ENCODE assay signal across 9 cellular contexts in the genomic region with DNA sequence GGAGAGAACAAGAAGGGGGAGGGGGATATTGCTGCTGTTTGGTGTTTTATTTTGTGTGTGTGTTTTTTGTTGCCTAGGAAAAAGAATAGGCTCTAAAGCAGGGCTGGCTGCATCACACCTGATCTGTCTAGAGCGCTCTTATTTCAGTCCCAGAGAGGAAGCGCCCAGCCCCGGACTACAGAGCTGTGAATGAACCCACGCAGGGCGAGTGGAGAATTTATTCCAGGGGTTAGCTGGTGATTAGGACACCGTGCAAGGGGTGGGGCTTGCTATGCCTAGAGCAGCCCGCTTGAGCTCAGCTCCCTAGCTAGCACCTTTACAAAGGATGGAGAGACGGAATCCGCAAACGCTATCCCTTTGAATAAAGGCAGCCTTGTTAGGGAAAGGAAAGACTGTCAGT. TPM values are rescaled to one million over a fixed set of nuclear protein-coding genes. Genes with fewer than 3 reads are reported as not detected.
DNase-seq lines count a peak whose midpoint lies in the region; ATAC-seq and TF ChIP-seq lines count a peak whose summit lies in the region.
"Had no signal": no experiment of that assay in that cellular context is flagged by ENCODE, and none has a peak within 500 bp of the region (broad histone marks: within the 10 kb centered on the region; RNA-seq: fewer than 3 reads in every experiment).

No MANE protein-coding gene starts in this region.

- no peak overlapping the region for H2BK5ac ChIP-seq in IMR-90 (ENCODE audit: low read depth, low read length, poor library complexity, severe bottlenecking)

- peaks cover 0 to 2% (median 0%) of the 10 kb centered on the region in 8 donors for H3K9me3 Mint-ChIP-seq in CD4-positive, alpha-beta memory T cell

- no peaks in the 10 kb centered on the region for H3K9me3 ChIP-seq in CD4-positive, alpha-beta memory T cell (ENCODE audit: control insufficient read depth in 1 of 2, low read length in 2 of 2)
- H3K9me3 ChIP-seq in IMR-90 (ENCODE audit: control insufficient read depth, insufficient read depth, low read length) = no peaks in the 10 kb centered on the region
- H3K9me3 ChIP-seq in WERI-Rb-1 (ENCODE audit: severe bottlenecking) = no peaks in the 10 kb centered on the region
- no peaks in the 10 kb centered on the region for H3K9me3 ChIP-seq in neuron (ENCODE audit: low read length)

- 0 out of 4 replicates have a peak, but pooled peaks cover 0 to 5% of the 10 kb centered on the region in 2 experiments for H3K79me1 ChIP-seq in IMR-90 (ENCODE audit: low read depth in 1 of 2, low read length in 2 of 2)

- no peak for TF ChIP-seq CTCF in IMR-90 (conservative IDR thresholded peaks at IDR 0.05; ENCODE audit: low read depth, low read length)
- no peak for TF ChIP-seq CTCF in WERI-Rb-1 (IDR thresholded peaks at IDR 0.05; ENCODE audit: low read depth, low read length)
- TF ChIP-seq CTCF in GM10266 (IDR thresholded peaks at IDR 0.05; ENCODE audit: control insufficient read depth, insufficient read depth, low read depth, missing control alignments) = no peak

- H3K27me3 ChIP-seq in CD4-positive, alpha-beta memory T cell (ENCODE audit: insufficient read depth, low read length) = no peaks in the 10 kb centered on the region
- no peaks in the 10 kb centered on the region for H3K27me3 ChIP-seq in IMR-90 (ENCODE audit: control insufficient read depth, insufficient read depth, low read length)
- peaks cover 5% of the 10 kb centered on the region for H3K27me3 ChIP-seq in WERI-Rb-1 (ENCODE audit: insufficient read depth, low read depth, severe bottlenecking)
- peaks cover 13% of the 10 kb centered on the region for H3K27me3 ChIP-seq in neuron (ENCODE audit: insufficient read depth, low read length)

- H2BK15ac ChIP-seq in IMR-90 (ENCODE audit: low read depth, low read length) = no peak overlapping the region

- DNase-seq in CD4-positive, alpha-beta memory T cell = no peak
- DNase-seq in IMR-90 (peak; percentile 33), WERI-Rb-1 (peak; percentile 66), glomerular visceral epithelial cell (ENCODE audit: extremely low spot score) (peak; percentile 37), GM10266 (ENCODE audit: extremely low spot score) (no peak)

- BruUV-seq in IMR-90 (replicated peaks; lab: Mats Ljungman, UMichigan) = no TSS peak

- WGBS in IMR-90 (ENCODE audit: extremely low coverage in 2 of 2, insufficient read length in 1 of 2), 2 experiments = no CpG with 5 or more reads among the region's 10 CpGs

- no peak overlapping the region for H2AK5ac ChIP-seq in IMR-90 (ENCODE audit: low read depth, low read length)

- H4K8ac ChIP-seq in IMR-90 (ENCODE audit: low read depth in 2 of 2, low read length in 2 of 2) = peak overlapping the region in 1 of 2 experiments; percentile 60; a peak in 1 of 4 replicates

- H3K36me3 Mint-ChIP-seq in CD4-positive, alpha-beta memory T cell = no peaks in the 10 kb centered on the region

- CTCF ChIA-PET in CD4-positive, alpha-beta memory T cell (lab: Charles Lee; ENCODE audit: partially characterized antibody) = no interaction called here
- CTCF ChIA-PET in IMR-90 (lab: Yijun Ruan, JAX) = no interaction called here

- H2AFZ ChIP-seq in IMR-90 (replicated peaks; ENCODE audit: low read length, poor library complexity) = peak overlapping the region; percentile 73
- peak overlapping the region; percentile 75 for H2AFZ ChIP-seq in neuron (ENCODE audit: low read depth, low read length)

- H4K5ac ChIP-seq in IMR-90 (ENCODE audit: low read depth, low read length) = no peak overlapping the region

- no peak overlapping the region for H3K9ac ChIP-seq in IMR-90 (ENCODE audit: low read depth, low read length)

- no peak overlapping the region; the same call in 1 of the 2 replicates for H2BK20ac ChIP-seq in IMR-90 (ENCODE audit: low read depth, low read length)

- dilution Hi-C loops in IMR-90 (cut with HindIII; ENCODE audit: low sequenced_read_pairs, unreplicated experiment) = no loop called here

- no peaks in the 10 kb centered on the region for H3K4me1 ChIP-seq in CD4-positive, alpha-beta memory T cell (ENCODE audit: insufficient read depth, low read length)
- H3K4me1 ChIP-seq in IMR-90 (ENCODE audit: control insufficient read depth, insufficient read depth, low read length) = peaks cover 8% of the 10 kb centered on the region
- peaks cover 17% of the 10 kb centered on the region for H3K4me1 ChIP-seq in neuron (ENCODE audit: insufficient read depth, low read length)

- H3K18ac ChIP-seq in IMR-90 (ENCODE audit: low read depth, low read length) = no peak overlapping the region

- H3K27ac Mint-ChIP-seq in CD4-positive, alpha-beta memory T cell = no peak overlapping the region

- TF ChIP-seq RAD21 in IMR-90 (IDR thresholded peaks at IDR 0.05; ENCODE audit: low read length) = no peak

- no peak overlapping the region; the same call in 1 of the 2 replicates for H2BK120ac ChIP-seq in IMR-90 (ENCODE audit: low read depth, low read length)

- no peak overlapping the region for H3K4me3 ChIP-seq in CD4-positive, alpha-beta memory T cell (ENCODE audit: low read length in 2 of 2)
- peak overlapping the region; percentile 84 for H3K4me3 ChIP-seq in IMR-90 (ENCODE audit: insufficient read depth, low read depth, low read length)
- peak overlapping the region; percentile 65 for H3K4me3 ChIP-seq in WERI-Rb-1 (ENCODE audit: low read depth, low read length)
- H3K4me3 ChIP-seq in neuron (ENCODE audit: low read length) = peak overlapping the region; percentile 55

- ATAC-seq in IMR-90 (ENCODE audit: low read depth) (peak; percentile 60), HG02973 (IDR thresholded peaks at IDR 0.05; ENCODE audit: unreplicated experiment) (no peak), HG03460 (IDR thresholded peaks at IDR 0.05; ENCODE audit: unreplicated experiment) (no peak)

- intact Hi-C loops in CD4-positive, alpha-beta memory T cell (cut with micrococcal nuclease) = no loop called here
- intact Hi-C loops in IMR-90 (cut with micrococcal nuclease) = no loop called here

- H3K4me3 Mint-ChIP-seq in CD4-positive, alpha-beta memory T cell = peak overlapping the region; percentile 49 to 81 (median 56)

- no peak overlapping the region for H3K56ac ChIP-seq in IMR-90 (ENCODE audit: extremely low read depth, insufficient read depth, low read length)

- peak overlapping the region; percentile 67; the same call in 1 of the 2 replicates for H3K4ac ChIP-seq in IMR-90 (ENCODE audit: low read depth, low read length)

- peaks cover 3 to 10% of the 10 kb centered on the region in 2 donors for H3K27me3 Mint-ChIP-seq in CD4-positive, alpha-beta memory T cell

- H4K91ac ChIP-seq in IMR-90 (ENCODE audit: insufficient read depth, low read depth, low read length) = no peak overlapping the region

- POLR2A ChIA-PET in CD4-positive, alpha-beta memory T cell (lab: Charles Lee; ENCODE audit: partially characterized antibody) = no interaction called here
- POLR2A ChIA-PET in IMR-90 (lab: Charles Lee; ENCODE audit: unreplicated experiment) = no interaction called here

- peaks cover 7 to 13% (median 11%) of the 10 kb centered on the region in 4 donors for H3K4me1 Mint-ChIP-seq in CD4-positive, alpha-beta memory T cell

- H4K20me1 ChIP-seq in IMR-90 (ENCODE audit: insufficient read depth, low read length) = no peaks in the 10 kb centered on the region

- peak overlapping the region; percentile 82 for H3K23ac ChIP-seq in IMR-90 (ENCODE audit: low read depth, low read length)

- no peak for TF ChIP-seq POLR2A in IMR-90 (IDR thresholded peaks at IDR 0.05; ENCODE audit: low read depth, low read length)

- H2AK9ac ChIP-seq in IMR-90 (replicated peaks; ENCODE audit: low read depth, low read length, poor library complexity) = peak overlapping the region; percentile 67

- H3K27ac ChIP-seq in CD4-positive, alpha-beta memory T cell (ENCODE audit: low read depth, low read length) = no peak overlapping the region
- H3K27ac ChIP-seq in IMR-90 (ENCODE audit: insufficient read depth, low read length) (no peak overlapping the region), WERI-Rb-1 (no peak overlapping the region)

- H3K4me2 ChIP-seq in IMR-90 (ENCODE audit: low read depth, low read length) = peak overlapping the region; percentile 98

- H3K9me1 ChIP-seq in IMR-90 (ENCODE audit: insufficient read depth, low read length) = no peaks in the 10 kb centered on the region

- no peak overlapping the region for H3K14ac ChIP-seq in IMR-90 (replicated peaks; ENCODE audit: low read depth, low read length)

- in situ Hi-C loops in IMR-90 (cut with MboI; ENCODE audit: low sequenced_read_pairs) = no loop called here

- no peaks in the 10 kb centered on the region for H3K36me3 ChIP-seq in CD4-positive, alpha-beta memory T cell (ENCODE audit: insufficient read depth, low read length)
- H3K36me3 ChIP-seq in IMR-90 (ENCODE audit: control insufficient read depth, insufficient read depth, low read length) = no peaks in the 10 kb centered on the region
- no peaks in the 10 kb centered on the region for H3K36me3 ChIP-seq in WERI-Rb-1
- H3K36me3 ChIP-seq in neuron (ENCODE audit: insufficient read depth, low read length) = no peaks in the 10 kb centered on the region

TF ChIP-seq in IMR-90, 13 proteins besides CTCF, POLR2A, EP300 and RAD21 (continues in another document):
- TF ChIP-seq FOS (IDR thresholded peaks at IDR 0.05; ENCODE audit: low read depth, low read length) (no peak), MAFK (IDR thresholded peaks at IDR 0.05; ENCODE audit: low read depth, low read length) (no peak), MAZ (IDR thresholded peaks at IDR 0.05; ENCODE audit: borderline replicate concordance, low read depth, low read length) (no peak), SMC3 (IDR thresholded peaks at IDR 0.05; ENCODE audit: low read depth, low read length) (no peak), NFE2L2 (IDR thresholded peaks at IDR 0.05; ENCODE audit: low read depth, low read length) (no peak), RCOR1 (IDR thresholded peaks at IDR 0.05; ENCODE audit: insufficient replicate concordance, low read length) (no peak), MXI1 (IDR thresholded peaks at IDR 0.05; ENCODE audit: borderline replicate concordance, low read depth, low read length) (no peak), CHD1 (IDR thresholded peaks at IDR 0.05; ENCODE audit: low read depth, low read length) (no peak), CEBPB (IDR thresholded peaks at IDR 0.05; ENCODE audit: low read depth, low read length) (no peak)
- TF ChIP-seq, protein P1, sequence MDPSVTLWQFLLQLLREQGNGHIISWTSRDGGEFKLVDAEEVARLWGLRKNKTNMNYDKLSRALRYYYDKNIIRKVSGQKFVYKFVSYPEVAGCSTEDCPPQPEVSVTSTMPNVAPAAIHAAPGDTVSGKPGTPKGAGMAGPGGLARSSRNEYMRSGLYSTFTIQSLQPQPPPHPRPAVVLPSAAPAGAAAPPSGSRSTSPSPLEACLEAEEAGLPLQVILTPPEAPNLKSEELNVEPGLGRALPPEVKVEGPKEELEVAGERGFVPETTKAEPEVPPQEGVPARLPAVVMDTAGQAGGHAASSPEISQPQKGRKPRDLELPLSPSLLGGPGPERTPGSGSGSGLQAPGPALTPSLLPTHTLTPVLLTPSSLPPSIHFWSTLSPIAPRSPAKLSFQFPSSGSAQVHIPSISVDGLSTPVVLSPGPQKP (IDR thresholded peaks at IDR 0.05; ENCODE audit: borderline replicate concordance, low read depth, low read length) = no peak

RNA-seq across cellular contexts. Expression of a gene that starts 0.6 kb away (rescaled TPM):
- total RNA-seq in CD4-positive, alpha-beta memory T cell = not detected
- polyA plus RNA-seq in CD4-positive, alpha-beta memory T cell = not detected
- 2.9 and 3.3 TPM in 2 replicates for total RNA-seq in IMR-90 (2012; rRNA removed)
- 1.1 and 1.6 TPM in 2 replicates for polyA plus RNA-seq in IMR-90 (2012; rRNA removed)
- polyA plus RNA-seq in IMR-90 (2012; cell fraction: cytosol; rRNA removed) = 1.1 and 1.4 TPM in 2 replicates
- 1.0 and 4.2 TPM in 2 replicates for polyA plus RNA-seq in IMR-90 (2012; cell fraction: nucleus; rRNA removed; ENCODE audit: low replicate concordance)
- total RNA-seq: mononuclear cell had no signal

Comparison
In these comparisons a context has a peak if more than half of its experiments do, and no peak if none do; other contexts are left out.
1. DNase-seq: peak in IMR-90 (single experiment), WERI-Rb-1 (single experiment) and glomerular visceral epithelial cell (single experiment); none in CD4-positive, alpha-beta memory T cell (0 of 5) and GM10266 (single experiment).
2. H3K4me3 ChIP-seq: peak in IMR-90 (single experiment), WERI-Rb-1 (single experiment) and neuron (single experiment); none in CD4-positive, alpha-beta memory T cell (0 of 2).